ENCODE assay signal across 13 cellular contexts in the genomic region with DNA sequence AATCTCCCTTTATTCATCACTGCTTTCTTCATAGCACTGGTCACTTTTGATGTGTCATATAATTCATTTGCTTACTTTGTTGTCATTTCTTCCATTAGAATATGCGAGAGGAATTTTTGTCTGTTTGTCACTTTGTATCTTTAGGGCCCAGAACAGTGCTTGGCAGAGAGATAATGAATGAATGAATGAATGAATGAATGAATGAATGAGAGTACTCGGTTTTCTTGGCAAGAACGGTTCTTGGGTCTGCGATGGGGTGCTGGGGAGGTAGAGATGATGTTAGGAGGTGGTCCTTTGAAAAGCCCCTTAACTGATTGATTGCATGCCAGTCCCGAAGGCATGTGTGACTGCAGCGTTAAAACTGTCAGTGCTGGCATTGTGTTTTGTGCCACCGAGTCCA. TPM values are rescaled to one million over a fixed set of nuclear protein-coding genes. Genes with fewer than 3 reads are reported as not detected.
DNase-seq lines count a peak whose midpoint lies in the region; ATAC-seq, FAIRE-seq and TF ChIP-seq lines count a peak whose summit lies in the region.
"Had no signal": no experiment of that assay in that cellular context is flagged by ENCODE, and none has a peak within 500 bp of the region (broad histone marks: within the 10 kb centered on the region; RNA-seq: fewer than 3 reads in every experiment).

No MANE protein-coding gene starts in this region.

- H3K4me1 Mint-ChIP-seq in brain, result peaks cover 34% of the 10 kb centered on the region
- no peaks in the 10 kb centered on the region for H3K4me1 Mint-ChIP-seq in CD8-positive, alpha-beta memory T cell

- no peak overlapping the region for H4K91ac ChIP-seq in IMR-90 (ENCODE audit: insufficient read depth, low read depth, low read length)

- no peak overlapping the region for H2BK20ac ChIP-seq in IMR-90 (ENCODE audit: low read depth, low read length)

- H3K4me3 ChIP-seq in IMR-90 (ENCODE audit: insufficient read depth, low read depth, low read length) (no peak overlapping the region), HepG2 (replicated peaks in 1 of 3; ENCODE audit: insufficient read depth in 1 of 3, low read depth in 2 of 3, low read length in 3 of 3) (no peak overlapping the region), testis (no peak overlapping the region)
- no peak overlapping the region for H3K4me3 ChIP-seq in CD8-positive, alpha-beta memory T cell (ENCODE audit: low read length)
- H3K4me3 ChIP-seq: MG63 had no signal

- dilution Hi-C loops in IMR-90 (cut with HindIII; ENCODE audit: low sequenced_read_pairs, unreplicated experiment), result no loop called here

- POLR2A ChIA-PET in IMR-90 (lab: Charles Lee; ENCODE audit: unreplicated experiment), result no interaction called here
- POLR2A ChIA-PET in HepG2 (lab: Yijun Ruan, JAX), result no interaction called here
- POLR2A ChIA-PET in CD8-positive, alpha-beta memory T cell (lab: Charles Lee), result no interaction called here

- TF ChIP-seq RAD21 in IMR-90 (IDR thresholded peaks at IDR 0.05; ENCODE audit: low read length) (no peak), HepG2 (CRISPR knock-in tag; IDR thresholded peaks at IDR 0.05) (no peak)

- H3K27me3 Mint-ChIP-seq in brain, result no peaks in the 10 kb centered on the region
- H3K27me3 Mint-ChIP-seq in CD8-positive, alpha-beta memory T cell, result no peaks in the 10 kb centered on the region

- H2AK5ac ChIP-seq in IMR-90 (ENCODE audit: low read depth, low read length), result no peak overlapping the region

- peaks cover 84% of the 10 kb centered on the region for H3K36me3 Mint-ChIP-seq in brain
- H3K36me3 Mint-ChIP-seq in CD8-positive, alpha-beta memory T cell, result peaks cover 0 to 57% (median 20%) of the 10 kb centered on the region in 3 donors

- H3K56ac ChIP-seq in IMR-90 (ENCODE audit: extremely low read depth, insufficient read depth, low read length), result no peak overlapping the region

- H2AK9ac ChIP-seq in IMR-90 (replicated peaks; ENCODE audit: low read depth, low read length, poor library complexity), result peak overlapping the region; percentile 25

- H3K18ac ChIP-seq in IMR-90 (ENCODE audit: low read depth, low read length), result no peak overlapping the region

- no peak overlapping the region for H3K27ac ChIP-seq in IMR-90 (ENCODE audit: insufficient read depth, low read length)
- no peak overlapping the region for H3K27ac ChIP-seq in HepG2 (ENCODE audit: extremely low read length, insufficient read depth, low read length)
- peak overlapping the region; percentile 62 to 72 for H3K27ac ChIP-seq in testis
- no peak overlapping the region for H3K27ac ChIP-seq in CD8-positive, alpha-beta memory T cell (ENCODE audit: low read depth, low read length)

- in situ Hi-C loops in IMR-90 (cut with MboI; ENCODE audit: low sequenced_read_pairs), result no loop called here
- in situ Hi-C loops in HepG2 (cut with HindIII; ENCODE audit: extremely low pct_ligation_motif_present, low pct_unique_long_range_greater_than_20kb), result no loop called here

- TF ChIP-seq POLR2A in IMR-90 (IDR thresholded peaks at IDR 0.05; ENCODE audit: low read depth, low read length), result no peak
- TF ChIP-seq POLR2A in HepG2 (IDR thresholded peaks at IDR 0.05; ENCODE audit: insufficient read depth in 1 of 2, low read depth in 2 of 2, low read length in 2 of 2), result no peak
- TF ChIP-seq POLR2A in testis (IDR thresholded peaks at IDR 0.05), result no peak
- no peak for TF ChIP-seq POLR2A in GM12892 (IDR thresholded peaks at IDR 0.05; ENCODE audit: low read depth, low read length)

- TF ChIP-seq CTCF in IMR-90 (conservative IDR thresholded peaks at IDR 0.05; ENCODE audit: low read depth, low read length) (no peak), brain (conservative IDR thresholded peaks at IDR 0.05) (no peak), HepG2 (CRISPR knock-in tag; IDR thresholded peaks at IDR 0.05) (no peak), testis (IDR thresholded peaks at IDR 0.05) (no peak)

- no peaks in the 10 kb centered on the region for H3K9me3 Mint-ChIP-seq in brain
- H3K9me3 Mint-ChIP-seq in CD8-positive, alpha-beta memory T cell, result no peaks in the 10 kb centered on the region

- BruUV-seq in IMR-90 (replicated peaks; lab: Mats Ljungman, UMichigan) (no TSS peak), HepG2 (replicated peaks; lab: Mats Ljungman, UMichigan) (no TSS peak)

- ATAC-seq in IMR-90 (ENCODE audit: low read depth) (no peak), HepG2 (no peak)
- ATAC-seq: Panc1 had no signal

- FAIRE-seq in HepG2 (lab: Jason Lieb, UNC) (no peak), GM12892 (lab: Jason Lieb, UNC) (no peak)
- FAIRE-seq: H1 had no signal

- peaks cover 16 to 59% of the 10 kb centered on the region in 2 experiments for H3K79me1 ChIP-seq in IMR-90 (ENCODE audit: low read depth in 1 of 2, low read length in 2 of 2)

- 0 out of 2 replicates have a peak overlapping the region, but pooled peaks have one; percentile 64 for H3K23ac ChIP-seq in IMR-90 (ENCODE audit: low read depth, low read length)

- no peaks in the 10 kb centered on the region for H3K79me2 ChIP-seq in HepG2 (ENCODE audit: insufficient read depth, low read length)

- H3K27ac Mint-ChIP-seq in brain, result peak overlapping the region in 4 of 5 experiments; percentile 22 to 93 (median 92)
- H3K27ac Mint-ChIP-seq in CD8-positive, alpha-beta memory T cell, result no peak overlapping the region

- peaks cover 15% of the 10 kb centered on the region for H3K9me1 ChIP-seq in IMR-90 (ENCODE audit: insufficient read depth, low read length)

- peak overlapping the region in 1 of 2 experiments; percentile 30; a peak in 2 of 4 replicates for H4K8ac ChIP-seq in IMR-90 (ENCODE audit: low read depth in 2 of 2, low read length in 2 of 2)

- TF ChIP-seq EP300 in HepG2 (IDR thresholded peaks at IDR 0.05; ENCODE audit: low read depth in 2 of 2, low read length in 2 of 2) (no peak), HepG2 (CRISPR knock-in tag; IDR thresholded peaks at IDR 0.05; ENCODE audit: borderline replicate concordance) (no peak)

- H3K36me3 ChIP-seq in IMR-90 (ENCODE audit: control insufficient read depth, insufficient read depth, low read length) (peaks cover 69% of the 10 kb centered on the region), HepG2 (replicated peaks in 1 of 2; ENCODE audit: control insufficient read depth in 1 of 2, insufficient read depth in 2 of 2, low read length in 2 of 2) (peaks cover 37 to 85% of the 10 kb centered on the region in 2 experiments), testis (ENCODE audit: low read depth, missing control alignments) (no peaks in the 10 kb centered on the region)
- no peaks in the 10 kb centered on the region for H3K36me3 ChIP-seq in CD8-positive, alpha-beta memory T cell (ENCODE audit: insufficient read depth, low read length)

- no peak overlapping the region for H3K14ac ChIP-seq in IMR-90 (replicated peaks; ENCODE audit: low read depth, low read length)

- 56% methylated on average over 5 of the region's 7 CpGs; no CpG with 5 or more reads in 1 of the 2 experiments for WGBS in IMR-90 (ENCODE audit: extremely low coverage in 2 of 2, insufficient read length in 1 of 2), 2 experiments
- WGBS in HepG2 (ENCODE audit: low lambda C conversion rate), result 76% methylated on average over 5 of the region's 7 CpGs
- 50 to 60% methylated on average over 7 of the region's 7 CpGs for WGBS in testis, 2 donors

- no peak overlapping the region for H2BK120ac ChIP-seq in IMR-90 (ENCODE audit: low read depth, low read length)

- no peaks in the 10 kb centered on the region for H3K9me3 ChIP-seq in IMR-90 (ENCODE audit: control insufficient read depth, insufficient read depth, low read length)
- no peaks in the 10 kb centered on the region for H3K9me3 ChIP-seq in HepG2 (ENCODE audit: low read length)
- H3K9me3 ChIP-seq in testis, result no peaks in the 10 kb centered on the region
- H3K9me3 ChIP-seq in CD8-positive, alpha-beta memory T cell (ENCODE audit: low read length), result no peaks in the 10 kb centered on the region
- H3K9me3 ChIP-seq: MG63 had no signal

- no peaks in the 10 kb centered on the region for H3K27me3 ChIP-seq in IMR-90 (ENCODE audit: control insufficient read depth, insufficient read depth, low read length)
- no peaks in the 10 kb centered on the region for H3K27me3 ChIP-seq in HepG2 (ENCODE audit: control insufficient read depth in 1 of 2, insufficient read depth in 2 of 2, low read length in 2 of 2)
- H3K27me3 ChIP-seq in testis, result no peaks in the 10 kb centered on the region
- no peaks in the 10 kb centered on the region for H3K27me3 ChIP-seq in CD8-positive, alpha-beta memory T cell (ENCODE audit: insufficient read depth, low read length, poor library complexity, severe bottlenecking)
- H3K27me3 ChIP-seq: MG63 had no signal

- no peak overlapping the region for H2BK15ac ChIP-seq in IMR-90 (ENCODE audit: low read depth, low read length)

- H3K4me1 ChIP-seq in IMR-90 (ENCODE audit: control insufficient read depth, insufficient read depth, low read length) (no peaks in the 10 kb centered on the region; the same call in 1 of the 2 replicates), HepG2 (ENCODE audit: insufficient read depth, low read length) (peaks cover 12% of the 10 kb centered on the region), testis (peaks cover 21% of the 10 kb centered on the region)
- no peaks in the 10 kb centered on the region for H3K4me1 ChIP-seq in CD8-positive, alpha-beta memory T cell (ENCODE audit: insufficient read depth, low read length)

- no peak overlapping the region for H2AFZ ChIP-seq in IMR-90 (replicated peaks; ENCODE audit: low read length, poor library complexity)
- no peak overlapping the region for H2AFZ ChIP-seq in HepG2 (ENCODE audit: low read length)

- CTCF ChIA-PET in IMR-90 (lab: Yijun Ruan, JAX), result no interaction called here
- CTCF ChIA-PET in HepG2 (lab: Yijun Ruan, JAX; ENCODE audit: low intra/inter-chr PET ratio, low total read pairs), result no interaction called here
- CTCF ChIA-PET in CD8-positive, alpha-beta memory T cell (lab: Charles Lee), result no interaction called here

- H3K4me2 ChIP-seq in IMR-90 (ENCODE audit: low read depth, low read length) (no peak overlapping the region), HepG2 (ENCODE audit: low read depth, low read length) (no peak overlapping the region)

- peaks cover 10% of the 10 kb centered on the region for H4K20me1 ChIP-seq in IMR-90 (ENCODE audit: insufficient read depth, low read length)
- H4K20me1 ChIP-seq in HepG2 (ENCODE audit: insufficient read depth, low read length), result peaks cover 7% of the 10 kb centered on the region

- no peak overlapping the region for H3K4ac ChIP-seq in IMR-90 (ENCODE audit: low read depth, low read length)

- intact Hi-C loops in IMR-90 (cut with micrococcal nuclease) (no loop called here), HepG2 (cut with micrococcal nuclease; ENCODE audit: unreplicated experiment) (loop anchor here (5.0 kb wide), 1 partner anchor 285 kb away; no protein-coding TSS in a partner anchor), testis (cut with DNase I; ENCODE audit: low total_unique reads) (loop anchor here (10.0 kb wide), 1 partner anchor 73 kb away; no protein-coding TSS in a partner anchor)

- no peak overlapping the region for H2BK5ac ChIP-seq in IMR-90 (ENCODE audit: low read depth, low read length, poor library complexity, severe bottlenecking)

- no peak overlapping the region for H3K9ac ChIP-seq in IMR-90 (ENCODE audit: low read depth, low read length)
- H3K9ac ChIP-seq in HepG2 (ENCODE audit: insufficient read depth, low read depth, low read length), result no peak overlapping the region

- no peak overlapping the region for H4K5ac ChIP-seq in IMR-90 (ENCODE audit: low read depth, low read length)

- H3K4me3 Mint-ChIP-seq in brain, result no peak overlapping the region
- H3K4me3 Mint-ChIP-seq in CD8-positive, alpha-beta memory T cell, result no peak overlapping the region

- DNase-seq in IMR-90 (no peak), HepG2 (ENCODE audit: low spot score) (no peak), testis (no peak), GM12892 (ENCODE audit: insufficient read length) (no peak), NCI-H2227 treated with DMSO at 0.1 percent for 48 hours (lab: John Stamatoyannopoulos, UW) (no peak)
- no peak for DNase-seq in CD8-positive, alpha-beta memory T cell
- DNase-seq: DMS53, MG63, NCI-H1694 treated with DMSO at 0.1 percent for 48 hours, SHP77 treated with DMSO at 0.1 percent for 48 hours had no signal

RNA-seq across cellular contexts. Expression of gene LRRTM2, which starts 52.4 kb away (rescaled TPM):
- total RNA-seq in IMR-90 (2012; rRNA removed) (1.9 and 2.0 TPM in 2 replicates), HepG2 (2016; rRNA removed; fragmentation: Illumina TruSeq; extraction: Trizol) (not detected in 2 replicates), testis (under 1 TPM; 0.16 to 0.19 TPM)
- polyA plus RNA-seq in IMR-90 (2012; rRNA removed) (0.39 and 0.53 TPM in 2 replicates), brain (ENCODE audit: insufficient read depth, low read depth, low replicate concordance) (2.8 TPM), HepG2 (2011; rRNA removed) (not detected in 2 replicates), testis (ENCODE audit: insufficient read depth, low read depth, low replicate concordance) (0.09 TPM)
- polyA plus RNA-seq in IMR-90 (2012; cell fraction: cytosol; rRNA removed), result 0.12 and 0.19 TPM in 2 replicates
- polyA plus RNA-seq in IMR-90 (2012; cell fraction: nucleus; rRNA removed; ENCODE audit: low replicate concordance), result 0.07 and 0.57 TPM in 2 replicates
- total RNA-seq in HepG2 (2016; cell fraction: cytosol; rRNA removed; fragmentation: Illumina TruSeq; extraction: Trizol; ENCODE audit: low read depth), result not detected in 2 replicates
- total RNA-seq in HepG2 (2016; cell fraction: insoluble cytoplasmic fraction; rRNA removed; fragmentation: Illumina TruSeq; extraction: Trizol), result not detected in 2 replicates
- not detected in 2 replicates for total RNA-seq in HepG2 (2016; cell fraction: membrane; rRNA removed; fragmentation: Illumina TruSeq; extraction: Trizol)
- total RNA-seq in HepG2 (2016; cell fraction: nucleus; rRNA removed; fragmentation: Illumina TruSeq; extraction: Trizol), result not detected in 2 replicates
- not detected in 2 replicates for polyA plus RNA-seq in HepG2 (2011; cell fraction: cytosol; rRNA removed)
- not detected in 2 replicates for polyA plus RNA-seq in HepG2 (2011; cell fraction: nucleus; rRNA removed)
- 0.03 and 0.08 TPM in 2 replicates for polyA plus RNA-seq in HepG2 (2012)
- polyA plus RNA-seq in HepG2 (2016; cell fraction: cytosol; fragmentation: Illumina TruSeq; extraction: Trizol; ENCODE audit: low read depth), result not detected in 2 replicates
- not detected in 2 replicates for polyA plus RNA-seq in HepG2 (2016; cell fraction: insoluble cytoplasmic fraction; fragmentation: Illumina TruSeq; extraction: Trizol; ENCODE audit: low read depth)
- not detected in 2 replicates for polyA plus RNA-seq in HepG2 (2016; cell fraction: membrane; fragmentation: Illumina TruSeq; extraction: Trizol; ENCODE audit: low read depth)
- polyA plus RNA-seq in HepG2 (2016; cell fraction: nucleus; fragmentation: Illumina TruSeq; extraction: Trizol; ENCODE audit: insufficient read depth, low read depth), result not detected in 2 replicates
- not detected in 2 replicates for polyA minus RNA-seq in HepG2 (2011; rRNA and poly(A)+ RNA removed; ENCODE audit: low replicate concordance)
- polyA minus RNA-seq in HepG2 (2011; cell fraction: cytosol; rRNA and poly(A)+ RNA removed), result not detected in 2 replicates
- not detected in 2 replicates for polyA minus RNA-seq in HepG2 (2011; cell fraction: nucleus; rRNA and poly(A)+ RNA removed)
- polyA plus RNA-seq in GM12892 (2012; ENCODE audit: missing spikeins), result 0.28 TPM
- not detected for total RNA-seq in CD8-positive, alpha-beta memory T cell
- not detected for polyA plus RNA-seq in CD8-positive, alpha-beta memory T cell
- total RNA-seq: H1 had no signal
- polyA plus RNA-seq: H1 had no signal

Comparison
In these comparisons a context has a peak if more than half of its experiments do, and no peak if none do; other contexts are left out.
1. H3K27ac ChIP-seq: peak in testis (2 of 2); none in IMR-90 (single experiment), HepG2 (single experiment) and CD8-positive, alpha-beta memory T cell (single experiment).
2. H3K27ac Mint-ChIP-seq: peak in brain (4 of 5); none in CD8-positive, alpha-beta memory T cell (0 of 8).